ENCODE assay signal across 1 cellular context in the genomic region with DNA sequence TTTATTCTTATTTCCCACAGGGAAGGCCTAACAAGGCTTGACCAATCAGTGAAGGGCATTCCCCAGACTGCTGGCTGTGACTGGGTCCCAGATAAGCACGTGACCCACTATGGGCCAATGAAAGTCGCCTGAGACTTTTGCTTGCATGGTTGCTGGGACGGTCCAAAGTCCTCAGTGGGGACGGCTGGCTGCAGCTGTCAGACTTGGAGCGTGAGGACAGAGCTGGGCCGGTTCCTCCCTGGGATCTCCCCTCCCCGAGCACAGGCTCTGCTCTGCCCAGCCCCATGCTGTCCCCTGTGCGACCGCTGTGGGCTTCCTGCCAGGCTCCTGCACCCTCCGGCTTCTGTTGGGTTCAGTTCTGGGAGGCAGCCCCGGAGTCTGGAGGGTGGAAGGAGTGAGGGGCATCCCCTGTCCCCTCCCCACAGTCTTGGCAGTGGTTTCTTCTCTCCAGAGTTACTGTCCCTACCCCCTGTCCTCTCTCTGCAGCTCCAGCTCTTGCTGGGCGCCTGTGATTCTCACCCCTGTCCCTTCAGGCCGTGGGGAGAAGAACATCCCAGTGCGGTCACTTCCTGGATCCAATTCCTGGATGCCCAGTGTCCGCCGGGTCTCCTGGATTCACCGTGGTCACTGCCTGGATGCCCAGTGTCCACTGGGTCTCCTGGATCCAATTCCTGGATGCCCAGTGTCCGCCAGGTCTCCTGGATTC.
A peak's percentile ranks its signal among the peaks of the same experiment; 100 is the strongest.
TF ChIP-seq lines count a peak whose summit lies in the region.

No MANE protein-coding gene starts in this region.

TF ChIP-seq in K562, 482 proteins besides CTCF, POLR2A, EP300 and RAD21 (continued from another document):
- TF ChIP-seq, protein P1, sequence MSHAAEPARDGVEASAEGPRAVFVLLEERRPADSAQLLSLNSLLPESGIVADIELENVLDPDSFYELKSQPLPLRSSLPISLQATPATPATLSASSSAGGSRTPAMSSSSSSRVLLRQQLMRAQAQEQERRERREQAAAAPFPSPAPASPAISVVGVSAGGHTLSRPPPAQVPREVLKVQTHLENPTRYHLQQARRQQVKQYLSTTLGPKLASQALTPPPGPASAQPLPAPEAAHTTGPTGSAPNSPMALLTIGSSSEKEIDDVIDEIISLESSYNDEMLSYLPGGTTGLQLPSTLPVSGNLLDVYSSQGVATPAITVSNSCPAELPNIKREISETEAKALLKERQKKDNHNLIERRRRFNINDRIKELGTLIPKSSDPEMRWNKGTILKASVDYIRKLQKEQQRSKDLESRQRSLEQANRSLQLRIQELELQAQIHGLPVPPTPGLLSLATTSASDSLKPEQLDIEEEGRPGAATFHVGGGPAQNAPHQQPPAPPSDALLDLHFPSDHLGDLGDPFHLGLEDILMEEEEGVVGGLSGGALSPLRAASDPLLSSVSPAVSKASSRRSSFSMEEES (CRISPR knock-in tag; IDR thresholded peaks at IDR 0.05), result peak; percentile 83
- TF ChIP-seq PHF21A (IDR thresholded peaks at IDR 0.05; ENCODE audit: borderline replicate concordance, low read depth) (peak; percentile 84; the same call in 1 of the 2 replicates), RAD51 (IDR thresholded peaks at IDR 0.05; ENCODE audit: borderline replicate concordance, low read depth) (peak; percentile 85), ZNF431 (CRISPR knock-in tag; IDR thresholded peaks at IDR 0.05) (no peak), NFYB (IDR thresholded peaks at IDR 0.05; ENCODE audit: extremely low read depth, insufficient read length) (peak; percentile 83)
- TF ChIP-seq, protein P2, sequence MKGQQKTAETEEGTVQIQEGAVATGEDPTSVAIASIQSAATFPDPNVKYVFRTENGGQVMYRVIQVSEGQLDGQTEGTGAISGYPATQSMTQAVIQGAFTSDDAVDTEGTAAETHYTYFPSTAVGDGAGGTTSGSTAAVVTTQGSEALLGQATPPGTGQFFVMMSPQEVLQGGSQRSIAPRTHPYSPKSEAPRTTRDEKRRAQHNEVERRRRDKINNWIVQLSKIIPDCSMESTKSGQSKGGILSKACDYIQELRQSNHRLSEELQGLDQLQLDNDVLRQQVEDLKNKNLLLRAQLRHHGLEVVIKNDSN (CRISPR knock-in tag; IDR thresholded peaks at IDR 0.05), result peak; percentile 79
